ENCODE assay signal across 20 cellular contexts in the genomic region with DNA sequence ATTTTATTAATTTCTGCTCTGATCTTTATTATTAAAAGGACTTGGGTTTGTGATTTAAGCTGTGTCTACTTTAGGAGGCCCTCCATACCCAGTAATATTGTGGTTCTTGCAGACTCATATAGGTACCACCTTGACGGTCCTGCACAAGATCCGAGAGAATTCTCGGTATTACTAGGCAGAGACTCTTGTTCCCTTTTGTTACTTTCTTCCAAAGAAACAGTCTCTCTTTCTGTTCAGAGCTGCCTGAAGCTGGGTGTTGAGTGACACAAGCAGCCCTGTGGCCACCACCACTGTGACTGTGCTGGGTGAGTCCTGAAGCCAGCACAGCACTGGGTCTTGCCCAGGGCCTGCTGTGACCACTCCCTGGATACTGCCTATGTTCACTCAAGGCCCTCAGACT.
DNase-seq lines count a peak whose midpoint lies in the region; ATAC-seq and TF ChIP-seq lines count a peak whose summit lies in the region.
"Had no signal": no experiment of that assay in that cellular context is flagged by ENCODE, and none has a peak within 500 bp of the region (broad histone marks: within the 10 kb centered on the region; RNA-seq: fewer than 3 reads in every experiment).

No MANE protein-coding gene starts in this region.

- CTCF ChIA-PET in GM10248 (lab: Yijun Ruan, JAX), result interaction anchor here (1.0 kb wide), 1 partner anchor 10 kb away, joined by 3 read pairs; no protein-coding TSS in a partner anchor

- TF ChIP-seq CTCF in GM10248 (IDR thresholded peaks at IDR 0.05; ENCODE audit: control extremely low read depth, extremely low read depth, low read depth, missing control alignments), result no peak

- ATAC-seq in GM19025 (IDR thresholded peaks at IDR 0.05; ENCODE audit: low read depth, unreplicated experiment) (peak; percentile 86), HG02623 (IDR thresholded peaks at IDR 0.05; ENCODE audit: unreplicated experiment) (peak; percentile 58), HG03095 (IDR thresholded peaks at IDR 0.05; ENCODE audit: unreplicated experiment) (peak; percentile 90), left lobe of liver (no peak)
- ATAC-seq: activated CD8-positive, alpha-beta T cell treated with anti-CD3 and anti-CD28 coated beads for 36 hours; left colon; naive thymus-derived CD4-positive, alpha-beta T cell had no signal

- POLR2A ChIA-PET in GM10248 (lab: Yijun Ruan, JAX), result no interaction called here

- DNase-seq in GM10248 (ENCODE audit: extremely low spot score), result no peak
- DNase-seq in HUDEP-2 (lab: John Stamatoyannopoulos, UW; ENCODE audit: unreplicated experiment in 76 of 76), result no peak
- DNase-seq in left lobe of liver (ENCODE audit: low spot score), result no peak
- DNase-seq in iPS-NIHi11 (ENCODE audit: low spot score), result no peak
- DNase-seq: activated CD4-positive, CD25-positive, alpha-beta regulatory T cell; activated CD8-positive, alpha-beta T cell treated with anti-CD3 and anti-CD28 coated beads for 36 hours; activated naive CD4-positive, alpha-beta T cell treated with Interleukin-2 at 50 U/mL for 16 hours; amniotic stem cell; glutamatergic neuron; GM23248; Kasumi-1; left colon; naive thymus-derived CD4-positive, alpha-beta T cell; NCI-H1092; NCI-H2107; NCI-H524; upper lobe of right lung had no signal
